Comparison of ENCODE assay signal across 16 cellular contexts in the genomic region with DNA sequence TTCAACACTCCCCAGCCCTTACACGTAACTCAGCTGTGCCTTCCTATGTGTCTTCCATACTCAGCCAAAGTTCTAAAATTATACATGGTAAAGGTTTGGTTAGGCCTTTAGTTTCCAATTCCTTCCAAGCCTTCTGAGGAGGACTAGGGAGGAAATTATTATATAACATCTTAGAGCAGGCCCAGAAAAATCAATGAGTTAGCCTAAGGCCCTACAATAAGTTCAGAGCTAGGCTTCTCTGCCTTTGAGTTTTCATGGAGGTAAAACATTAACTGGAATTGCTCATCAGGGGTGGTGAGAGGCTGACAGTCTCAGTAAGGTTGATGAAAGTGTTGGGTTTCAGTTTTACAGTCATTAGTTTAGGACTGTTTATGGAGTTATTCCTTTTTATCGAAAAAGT.
DNase-seq lines count a peak whose midpoint lies in the region; ATAC-seq and TF ChIP-seq lines count a peak whose summit lies in the region.
"Had no signal": no experiment of that assay in that cellular context is flagged by ENCODE, and none has a peak within 500 bp of the region (broad histone marks: within the 10 kb centered on the region; RNA-seq: fewer than 3 reads in every experiment).

No MANE protein-coding gene starts in this region.

- intact Hi-C loops in transverse colon (cut with DNase I; ENCODE audit: low total_unique reads), result no loop called here

- H3K4me3 ChIP-seq in transverse colon, result no peak overlapping the region

- WGBS in transverse colon (ENCODE audit: low coverage in 1 of 2), 2 donors, result 68 to 79% methylated on average over 2 of the region's 2 CpGs

- ATAC-seq in GM19395 (IDR thresholded peaks at IDR 0.05; ENCODE audit: unreplicated experiment) (peak; percentile 90), HG02981 (IDR thresholded peaks at IDR 0.05; ENCODE audit: unreplicated experiment) (peak; percentile 97), GM19351 (IDR thresholded peaks at IDR 0.05; ENCODE audit: unreplicated experiment) (no peak), GM19035 (IDR thresholded peaks at IDR 0.05; ENCODE audit: unreplicated experiment) (no peak)
- ATAC-seq: activated CD8-positive, alpha-beta T cell treated with anti-CD3 and anti-CD28 coated beads, Interleukin-2, amount 10 ng/mL, durations not matched to agents 7 days and 5 days; HCT116 had no signal

- TF ChIP-seq EP300 in transverse colon (IDR thresholded peaks at IDR 0.05; ENCODE audit: low read depth), result no peak

- DNase-seq in OCI-M1 (lab: John Stamatoyannopoulos, UW) (peak; percentile 57), transverse colon (no peak), NCI-H128 (lab: John Stamatoyannopoulos, UW; ENCODE audit: unreplicated experiment) (no peak)
- DNase-seq: activated CD8-positive, alpha-beta T cell treated with anti-CD3 and anti-CD28 coated beads, Interleukin-2, amount 10 ng/mL, durations not matched to agents 7 days and 5 days; activated naive CD8-positive, alpha-beta T cell treated with anti-CD3 and anti-CD28 coated beads for 36 hours; cortex of kidney; DMS 273 treated with DMSO at 0.1 percent for 48 hours; NCI-H2107; stimulated activated CD4-positive, alpha-beta T cell treated with anti-CD3 and anti-CD28 coated beads, Interleukin-1b, Interleukin-23, amount 100 ng/mL, for 48 hours; stimulated activated naive CD4-positive, alpha-beta T cell had no signal

- no peaks in the 10 kb centered on the region for H3K36me3 ChIP-seq in transverse colon

- H3K27me3 ChIP-seq in transverse colon, result no peaks in the 10 kb centered on the region

- H3K4me1 ChIP-seq in transverse colon, result peaks cover 0 to 27% (median 13%) of the 10 kb centered on the region in 4 donors

- H3K9me3 ChIP-seq in transverse colon, result no peaks in the 10 kb centered on the region

- no peak for TF ChIP-seq POLR2A in transverse colon (IDR thresholded peaks at IDR 0.05)

- peak overlapping the region in 3 of 4 donors; percentile 1 to 55 (median 22) for H3K27ac ChIP-seq in transverse colon
- H3K27ac ChIP-seq: KMS-11 had no signal

- in situ Hi-C loops in transverse colon (cut with MboI; ENCODE audit: low pct_ligation_motif_present in 1 of 4, low pct_unique_long_range_greater_than_20kb in 1 of 4, low sequenced_read_pairs in 3 of 4), result no loop called here

- TF ChIP-seq CTCF in transverse colon (IDR thresholded peaks at IDR 0.05), result no peak

Comparison
In these comparisons a context has a peak if more than half of its experiments do, and no peak if none do; other contexts are left out.
1. ATAC-seq: peak in GM19395 (single experiment) and HG02981 (single experiment); none in GM19351 (single experiment) and GM19035 (single experiment).